ENCODE assay signal across 15 cellular contexts in genomic region chr9:93668261-93668871, GRCh38.
A peak's percentile ranks its signal among the peaks of the same experiment; 100 is the strongest.
DNase-seq lines count a peak whose midpoint lies in the region; ATAC-seq and TF ChIP-seq lines count a peak whose summit lies in the region.
"Had no signal": no experiment of that assay in that cellular context is flagged by ENCODE, and none has a peak within 500 bp of the region (broad histone marks: within the 10 kb centered on the region; RNA-seq: fewer than 3 reads in every experiment).

No MANE protein-coding gene starts in this region.

- peaks cover 0 to 47% of the 10 kb centered on the region in 2 donors for H3K36me3 ChIP-seq in psoas muscle (ENCODE audit: insufficient read depth in 1 of 2, low read depth in 1 of 2)
- H3K36me3 ChIP-seq: breast epithelium had no signal

- no peaks in the 10 kb centered on the region for H3K4me1 ChIP-seq in psoas muscle
- H3K4me1 ChIP-seq: breast epithelium had no signal

- ATAC-seq in activated CD4-positive, CD25-positive, alpha-beta regulatory T cell treated with anti-CD3 and anti-CD28 coated beads, Interleukin-2, amount 50 U/mL, for 24 hours = no peak
- ATAC-seq in psoas muscle = no peak
- ATAC-seq in HG03378 (IDR thresholded peaks at IDR 0.05; ENCODE audit: unreplicated experiment) = no peak
- ATAC-seq: HCT116 had no signal

- H3K27ac ChIP-seq in psoas muscle = no peak overlapping the region
- H3K27ac ChIP-seq: 22Rv1, breast epithelium had no signal

- DNase-seq in activated CD4-positive, CD25-positive, alpha-beta regulatory T cell treated with anti-CD3 and anti-CD28 coated beads, Interleukin-2, amount 50 U/mL, for 72 hours = peak; percentile 19
- peak; percentile 4 for DNase-seq in activated CD8-positive, alpha-beta memory T cell treated with anti-CD3 and anti-CD28 coated beads, Interleukin-2, amount 50 U/mL, for 4 hours
- DNase-seq in islet precursor cell = peak; percentile 44
- peak; percentile 5 to 24 for DNase-seq in psoas muscle
- DNase-seq in NCI-H446 (lab: John Stamatoyannopoulos, UW) = no peak
- no peak for DNase-seq in activated CD4-positive, alpha-beta T cell treated with anti-CD3 and anti-CD28 coated beads, Interleukin-2, amount 50 U/mL, for 4 hours
- DNase-seq: effector CD8-positive, alpha-beta T cell; NCI-H1092; SIG-M5; substantia nigra had no signal

- no peaks in the 10 kb centered on the region for H3K9me3 ChIP-seq in psoas muscle
- H3K9me3 ChIP-seq: breast epithelium had no signal

- 70 to 77% (median 76%) methylated on average over 12 of the region's 12 CpGs for WGBS in psoas muscle, 3 donors

- no peaks in the 10 kb centered on the region for H3K27me3 ChIP-seq in psoas muscle (ENCODE audit: insufficient read depth in 3 of 3, low read length in 2 of 3)
- H3K27me3 ChIP-seq: breast epithelium had no signal

- TF ChIP-seq CTCF in psoas muscle (IDR thresholded peaks at IDR 0.05) = no peak

- intact Hi-C loops in psoas muscle (cut with DNase I) = no loop called here

- no peak overlapping the region for H3K4me3 ChIP-seq in psoas muscle
- H3K4me3 ChIP-seq: breast epithelium had no signal

Comparison
In these comparisons a context has a peak if more than half of its experiments do, and no peak if none do; other contexts are left out.
1. DNase-seq: peak in activated CD4-positive, CD25-positive, alpha-beta regulatory T cell treated with anti-CD3 and anti-CD28 coated beads, Interleukin-2, amount 50 U/mL, for 72 hours (single experiment), activated CD8-positive, alpha-beta memory T cell treated with anti-CD3 and anti-CD28 coated beads, Interleukin-2, amount 50 U/mL, for 4 hours (single experiment), islet precursor cell (single experiment) and psoas muscle (2 of 2); none in NCI-H446 (0 of 2) and activated CD4-positive, alpha-beta T cell treated with anti-CD3 and anti-CD28 coated beads, Interleukin-2, amount 50 U/mL, for 4 hours (0 of 2).